Comparison of ENCODE assay signal across 1 cellular context in genomic region chr13:80341098-80341701, GRCh38.
A peak's percentile ranks its signal among the peaks of the same experiment; 100 is the strongest.
TF ChIP-seq lines count a peak whose summit lies in the region.

A gene with protein sequence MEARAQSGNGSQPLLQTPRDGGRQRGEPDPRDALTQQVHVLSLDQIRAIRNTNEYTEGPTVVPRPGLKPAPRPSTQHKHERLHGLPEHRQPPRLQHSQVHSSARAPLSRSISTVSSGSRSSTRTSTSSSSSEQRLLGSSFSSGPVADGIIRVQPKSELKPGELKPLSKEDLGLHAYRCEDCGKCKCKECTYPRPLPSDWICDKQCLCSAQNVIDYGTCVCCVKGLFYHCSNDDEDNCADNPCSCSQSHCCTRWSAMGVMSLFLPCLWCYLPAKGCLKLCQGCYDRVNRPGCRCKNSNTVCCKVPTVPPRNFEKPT (minus strand): TSS chr13:80341126. CDS start chr13:80337705, 3,421 bp downstream.

TF ChIP-seq in GM12878, 131 proteins besides CTCF, POLR2A, EP300 and RAD21 (continued from another document):
- TF ChIP-seq ZSCAN29 (IDR thresholded peaks at IDR 0.05) = 0 out of 2 replicates have a peak, but pooled peaks have one; percentile 48
